ENCODE assay signal across 21 cellular contexts in genomic region chr10:34762156-34762555, GRCh38. TPM values are rescaled to one million over a fixed set of nuclear protein-coding genes. Genes with fewer than 3 reads are reported as not detected.
DNase-seq lines count a peak whose midpoint lies in the region; ATAC-seq, FAIRE-seq and TF ChIP-seq lines count a peak whose summit lies in the region.
"Had no signal": no experiment of that assay in that cellular context is flagged by ENCODE, and none has a peak within 500 bp of the region (broad histone marks: within the 10 kb centered on the region; RNA-seq: fewer than 3 reads in every experiment).

No MANE protein-coding gene starts in this region.

- no peak for FAIRE-seq in H54 (lab: Jason Lieb, UNC)
- FAIRE-seq: GM12878, GM18507, H1 had no signal

- H3K27ac ChIP-seq in GM23338 (ENCODE audit: low read depth) (no peak overlapping the region), HEK293 (ENCODE audit: extremely low read depth, low read depth, low read length) (no peak overlapping the region), epithelial cell of prostate (peak overlapping the region; percentile 89)

- H3K9me3 Mint-ChIP-seq in GM23338 (no peaks in the 10 kb centered on the region), WTC11 (no peaks in the 10 kb centered on the region)
- H3K9me3 Mint-ChIP-seq: CD8-positive, alpha-beta T cell; H9; HFFc6 had no signal

- H3K4me2 ChIP-seq in GM23338, result no peak overlapping the region

- intact Hi-C loops in lower leg skin (cut with DNase I; ENCODE audit: low total_unique reads), result no loop called here

- H3K4me3 ChIP-seq in GM23338 (no peak overlapping the region), HEK293 (ENCODE audit: low read depth, low read length) (no peak overlapping the region), lower leg skin (ENCODE audit: low read depth, poor library complexity, severe bottlenecking) (no peak overlapping the region)
- H3K4me3 ChIP-seq: GM12878 had no signal

- no peak for ATAC-seq in GM23338
- ATAC-seq in WTC11, result no peak
- ATAC-seq: CD8-positive, alpha-beta T cell; HCT116 had no signal

- POLR2A ChIA-PET in HEK293 (lab: Yijun Ruan, JAX), result no interaction called here
- POLR2A ChIA-PET in WTC11 (lab: Charles Lee), result no interaction called here

- CTCF ChIA-PET in HEK293 (lab: Yijun Ruan, JAX) (no interaction called here), WTC11 (lab: Charles Lee) (interaction anchor here (1.1 to 1.7 kb wide), 2 partner anchors 9 to 29 kb away, joined by 3 to 4 read pairs; no protein-coding TSS in a partner anchor)

- peaks cover 37% of the 10 kb centered on the region for H3K4me1 Mint-ChIP-seq in GM23338
- H3K4me1 Mint-ChIP-seq in WTC11, result peaks cover 65% of the 10 kb centered on the region
- H3K4me1 Mint-ChIP-seq: CD4-positive, CD25-positive, alpha-beta regulatory T cell had no signal

- 96 to 97% methylated on average over 3 of the region's 3 CpGs for WGBS in lower leg skin, 2 donors

- no peaks in the 10 kb centered on the region for H3K36me3 Mint-ChIP-seq in GM23338 (ENCODE audit: low read depth)
- H3K36me3 Mint-ChIP-seq in WTC11, result no peaks in the 10 kb centered on the region
- H3K36me3 Mint-ChIP-seq: CD4-positive, CD25-positive, alpha-beta regulatory T cell; CD8-positive, alpha-beta T cell had no signal

- H3K27me3 ChIP-seq in GM23338 (ENCODE audit: insufficient read depth), result no peaks in the 10 kb centered on the region

- H3K9me3 ChIP-seq in HEK293 (ENCODE audit: control insufficient read depth, insufficient read depth, low read depth, low read length), result no peaks in the 10 kb centered on the region
- H3K9me3 ChIP-seq: Caco-2 had no signal

- H3K27me3 Mint-ChIP-seq in GM23338 (ENCODE audit: insufficient read depth, low read depth, poor library complexity) (peaks cover 7% of the 10 kb centered on the region), WTC11 (ENCODE audit: low read depth) (no peaks in the 10 kb centered on the region)

- H3K36me3 ChIP-seq in GM23338 (ENCODE audit: insufficient read depth) (no peaks in the 10 kb centered on the region), HEK293 (ENCODE audit: control insufficient read depth in 2 of 2, insufficient read depth in 1 of 2, low read length in 2 of 2) (no peaks in the 10 kb centered on the region)

- H3K27ac Mint-ChIP-seq in GM23338 (peak overlapping the region; percentile 26; the same call in 1 of the 2 replicates), WTC11 (no peak overlapping the region)
- H3K27ac Mint-ChIP-seq: CD4-positive, CD25-positive, alpha-beta regulatory T cell; CD8-positive, alpha-beta T cell had no signal

- no peaks in the 10 kb centered on the region for H3K9me2 ChIP-seq in GM23338 (ENCODE audit: insufficient read depth)

- no peak for TF ChIP-seq POLR2A in H54 (IDR thresholded peaks at IDR 0.05; ENCODE audit: low read depth, low read length)
- no peak for TF ChIP-seq POLR2A in lower leg skin (IDR thresholded peaks at IDR 0.05)

- H2AFZ ChIP-seq in GM23338, result no peak overlapping the region

- no peak for DNase-seq in GM23338 (ENCODE audit: low spot score)
- DNase-seq in WTC11 (ENCODE audit: low spot score), result no peak
- DNase-seq in epithelial cell of prostate (ENCODE audit: low read depth, low spot score), result no peak
- DNase-seq in H54 (ENCODE audit: insufficient read length, low spot score), result no peak
- no peak for DNase-seq in activated CD8-positive, alpha-beta memory T cell treated with anti-CD3 and anti-CD28 coated beads for 24 hours
- no peak for DNase-seq in CD1c-positive myeloid dendritic cell (ENCODE audit: extremely low spot score)
- DNase-seq in lower leg skin (ENCODE audit: low spot score in 2 of 2), result no peak
- DNase-seq: C1 segment of cervical spinal cord; Caco-2; CD4-positive, CD25-positive, alpha-beta regulatory T cell; CD8-positive, alpha-beta T cell; DMS79; EL; GDM1; H9; HFFc6 had no signal

- H3K4me1 ChIP-seq in GM23338 (ENCODE audit: insufficient read depth) (peaks cover 36% of the 10 kb centered on the region), HEK293 (ENCODE audit: control insufficient read depth, insufficient read depth, low read length) (peaks cover 18% of the 10 kb centered on the region)

- no peak overlapping the region for H3K4me3 Mint-ChIP-seq in GM23338
- no peak overlapping the region for H3K4me3 Mint-ChIP-seq in WTC11
- H3K4me3 Mint-ChIP-seq: CD4-positive, CD25-positive, alpha-beta regulatory T cell; CD8-positive, alpha-beta T cell; H9; HFFc6 had no signal

- no peak for TF ChIP-seq CTCF in GM23338 (conservative IDR thresholded peaks at IDR 0.05; ENCODE audit: low read depth in 2 of 2)
- TF ChIP-seq CTCF in HEK293 (tag by site-specific recombination; IDR thresholded peaks at IDR 0.05), result no peak
- no peak for TF ChIP-seq CTCF in WTC11 (IDR thresholded peaks at IDR 0.05)
- TF ChIP-seq CTCF in lower leg skin (IDR thresholded peaks at IDR 0.05), result no peak

- no peaks in the 10 kb centered on the region; the same call in 1 of the 2 replicates for H3F3A ChIP-seq in GM23338 (replicated peaks; ENCODE audit: low read depth)

- peaks cover 100% of the 10 kb centered on the region for H3K79me2 ChIP-seq in GM23338 (replicated peaks; ENCODE audit: insufficient read depth)

- peaks cover 45% of the 10 kb centered on the region for H4K20me1 ChIP-seq in GM23338 (replicated peaks; ENCODE audit: insufficient read depth)

TF ChIP-seq in GM23338, 12 proteins besides CTCF, POLR2A, EP300 and RAD21 (continues in another document):
- no peak for TF ChIP-seq STAT1 (IDR thresholded peaks at IDR 0.05; ENCODE audit: unreplicated experiment)

TF ChIP-seq in HEK293, 187 proteins besides CTCF, POLR2A, EP300 and RAD21:
- peak; percentile 75 for TF ChIP-seq ZNF121 (tag by site-specific recombination; IDR thresholded peaks at IDR 0.05)
- TF ChIP-seq ZNF660 (tag by site-specific recombination; IDR thresholded peaks at IDR 0.05), result no peak
- peak; percentile 86 for TF ChIP-seq ZNF596 (tag by site-specific recombination; IDR thresholded peaks at IDR 0.05)
- no peak for TF ChIP-seq SETDB1 (IDR thresholded peaks at IDR 0.05; ENCODE audit: insufficient read length, low read length)
- no peak for TF ChIP-seq ZNF776 (tag by site-specific recombination; IDR thresholded peaks at IDR 0.05; ENCODE audit: borderline replicate concordance)

TF ChIP-seq in WTC11, 78 proteins besides CTCF, POLR2A, EP300 and RAD21:
- peak; percentile 84 for TF ChIP-seq ZNF121 (CRISPR knock-in tag; IDR thresholded peaks at IDR 0.05)
- no peak for TF ChIP-seq ZNF425 (CRISPR knock-in tag; conservative IDR thresholded peaks at IDR 0.05)
- TF ChIP-seq TEAD1 (CRISPR knock-in tag; IDR thresholded peaks at IDR 0.05), result no peak
- TF ChIP-seq ZNF512 (CRISPR knock-in tag; IDR thresholded peaks at IDR 0.05; ENCODE audit: borderline replicate concordance), result no peak
- no peak for TF ChIP-seq JAZF1 (CRISPR knock-in tag; IDR thresholded peaks at IDR 0.05)
- no peak for TF ChIP-seq GABPB1 (CRISPR knock-in tag; IDR thresholded peaks at IDR 0.05)
- no peak for TF ChIP-seq ZNF232 (CRISPR knock-in tag; IDR thresholded peaks at IDR 0.05)

RNA-seq across cellular contexts. Expression of gene PARD3, which starts 52.9 kb away (rescaled TPM):
- total RNA-seq in GM23338 (2014; rRNA removed; shearing (Covaris generic)), result 41.7 and 51.4 TPM in 2 replicates
- polyA plus RNA-seq in GM23338 (2016; fragmentation: Nextera tagmentation; extraction: Ambion mirVana), result 30.1 and 30.2 TPM in 2 replicates
- total RNA-seq in WTC11 (2021), result 44.9 to 51.8 TPM (median 47.0 TPM) in 3 replicates
- total RNA-seq in lower leg skin, result 100 to 1,000 TPM; 150 to 172 (median 165) TPM
